Comparison of ENCODE assay signal across 11 cellular contexts in the genomic region with DNA sequence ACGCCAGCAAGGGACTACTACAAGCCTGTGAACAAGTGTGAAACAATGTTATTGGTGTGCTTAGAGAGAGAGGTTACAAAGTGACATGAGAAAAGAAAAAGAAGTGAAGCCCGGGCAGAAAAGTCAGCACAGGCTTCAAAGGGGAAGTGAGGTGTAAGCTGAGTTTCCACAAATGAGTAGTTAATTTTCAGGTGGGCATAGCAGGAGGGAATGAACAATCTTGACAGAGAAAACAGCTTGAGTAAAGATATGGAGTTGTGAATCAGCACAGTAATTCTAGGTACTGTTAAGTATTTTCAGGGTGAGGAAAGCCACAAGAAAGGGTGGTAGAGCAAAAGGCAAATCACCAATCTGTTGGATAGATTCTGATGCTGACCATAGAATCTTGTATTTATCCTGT. TPM values are rescaled to one million over a fixed set of nuclear protein-coding genes. Genes with fewer than 3 reads are reported as not detected.
DNase-seq lines count a peak whose midpoint lies in the region; ATAC-seq lines count a peak whose summit lies in the region.
"Had no signal": no experiment of that assay in that cellular context is flagged by ENCODE, and none has a peak within 500 bp of the region (broad histone marks: within the 10 kb centered on the region; RNA-seq: fewer than 3 reads in every experiment).

No MANE protein-coding gene starts in this region.

- H3K9me3 Mint-ChIP-seq in activated naive CD8-positive, alpha-beta T cell (ENCODE audit: low read depth) = no peaks in the 10 kb centered on the region

- H2AFZ ChIP-seq in neuronal stem cell (ENCODE audit: low read length) = no peak overlapping the region

- no peak overlapping the region for H2BK12ac ChIP-seq in neuronal stem cell (ENCODE audit: low read length)

- no peaks in the 10 kb centered on the region for H3K36me3 ChIP-seq in neuronal stem cell (replicated peaks in 1 of 2; ENCODE audit: control insufficient read depth in 2 of 2, insufficient read depth in 2 of 2, low read length in 2 of 2)

- H4K8ac ChIP-seq in neuronal stem cell (ENCODE audit: low read depth, low read length) = no peak overlapping the region

- no CpG with 5 or more reads among the region's 2 CpGs for WGBS in neuronal stem cell (ENCODE audit: extremely low coverage in 2 of 2, insufficient read length in 2 of 2, insufficient replicate concordance in 1 of 2), 2 donors

- H3K9ac ChIP-seq in neuronal stem cell (ENCODE audit: low read depth, low read length, poor library complexity) = no peak overlapping the region

- peak overlapping the region; percentile 38 for H3K4me3 Mint-ChIP-seq in activated naive CD8-positive, alpha-beta T cell

- no peaks in the 10 kb centered on the region for H3K9me3 ChIP-seq in neuronal stem cell (replicated peaks in 1 of 2; ENCODE audit: control insufficient read depth in 2 of 2, insufficient read depth in 1 of 2, low read depth in 1 of 2, low read length in 2 of 2)

- H3K27me3 Mint-ChIP-seq in activated naive CD8-positive, alpha-beta T cell = no peaks in the 10 kb centered on the region

- H2AK5ac ChIP-seq in neuronal stem cell (ENCODE audit: low read depth, low read length) = no peak overlapping the region

- no peak overlapping the region for H3K18ac ChIP-seq in neuronal stem cell (ENCODE audit: low read length)

- H3K79me1 ChIP-seq in neuronal stem cell (ENCODE audit: low read depth, low read length) = no peaks in the 10 kb centered on the region

- no peak overlapping the region for H2BK120ac ChIP-seq in neuronal stem cell (ENCODE audit: low read depth, low read length)

- H3K27ac Mint-ChIP-seq in activated naive CD8-positive, alpha-beta T cell = peak overlapping the region; percentile 55

- H4K91ac ChIP-seq in neuronal stem cell (ENCODE audit: low read depth, low read length, poor library complexity) = no peak overlapping the region

- H2BK15ac ChIP-seq in neuronal stem cell (ENCODE audit: low read length) = no peak overlapping the region

- H3K4me1 ChIP-seq in neuronal stem cell (ENCODE audit: control insufficient read depth in 2 of 2, insufficient read depth in 1 of 2, low read depth in 1 of 2, low read length in 2 of 2) = peaks cover 4% of the 10 kb centered on the region in 2 donors

- peaks cover 42% of the 10 kb centered on the region for H3K4me1 Mint-ChIP-seq in activated naive CD8-positive, alpha-beta T cell (ENCODE audit: low read depth)

- H3K14ac ChIP-seq in neuronal stem cell (ENCODE audit: low read length) = no peak overlapping the region

- no peak overlapping the region for H3K27ac ChIP-seq in neuronal stem cell (replicated peaks; ENCODE audit: low read length)

- no peak overlapping the region for H3K4me2 ChIP-seq in neuronal stem cell (ENCODE audit: insufficient read depth, low read length, poor library complexity, severe bottlenecking)

- H3K23ac ChIP-seq in neuronal stem cell (ENCODE audit: low read depth, low read length, poor library complexity) = no peak overlapping the region

- no peak overlapping the region for H2BK5ac ChIP-seq in neuronal stem cell (ENCODE audit: low read length)

- peaks cover 10% of the 10 kb centered on the region for H3K36me3 Mint-ChIP-seq in activated naive CD8-positive, alpha-beta T cell

- ATAC-seq in activated CD4-positive, CD25-positive, alpha-beta regulatory T cell treated with anti-CD3 and anti-CD28 coated beads, Interleukin-2, amount 50 U/mL, for 24 hours = peak; percentile 53 to 64
- ATAC-seq in GM21367 (IDR thresholded peaks at IDR 0.05; ENCODE audit: unreplicated experiment) (peak; percentile 38), HG03103 (IDR thresholded peaks at IDR 0.05; ENCODE audit: low read depth, unreplicated experiment) (peak; percentile 36)

- no peak overlapping the region for H3K4me3 ChIP-seq in neuronal stem cell (ENCODE audit: low read length in 2 of 2)

- no peak for DNase-seq in activated CD4-positive, CD25-positive, alpha-beta regulatory T cell (lab: John Stamatoyannopoulos, UW)
- no peak for DNase-seq in NCI-H1436 treated with DMSO at 0.1 percent for 48 hours (lab: John Stamatoyannopoulos, UW)
- DNase-seq in neuronal stem cell (ENCODE audit: low spot score) = no peak
- no peak for DNase-seq in activated CD8-positive, alpha-beta memory T cell treated with anti-CD3 and anti-CD28 coated beads, Interleukin-2, amount 50 U/mL, for 4 hours
- DNase-seq: 8988T, GDM1, NCI-H345 had no signal

- peaks cover 14 to 39% (median 22%) of the 10 kb centered on the region in 3 experiments for H3K27me3 ChIP-seq in neuronal stem cell (ENCODE audit: control insufficient read depth in 3 of 3, insufficient read depth in 3 of 3, low read depth in 1 of 3, low read length in 3 of 3)

- H3K4ac ChIP-seq in neuronal stem cell (ENCODE audit: low read length) = no peak overlapping the region

RNA-seq across cellular contexts. Expression of a gene that starts 4.3 kb away (rescaled TPM):
- 0.08 TPM for polyA plus RNA-seq in neuronal stem cell (2013, experiment 1 of 2)
- 0.06 TPM for polyA plus RNA-seq in neuronal stem cell (2013, experiment 2 of 2)
